23 cellular contexts compared by ENCODE assay signal in genomic region chrX:22033818-22034217, GRCh38.
"Had no signal": no experiment of that assay in that cellular context is flagged by ENCODE, and none has a peak within 500 bp of the region (broad histone marks: within the 10 kb centered on the region; RNA-seq: fewer than 3 reads in every experiment).

No MANE protein-coding gene starts in this region.

- H3K4me1 ChIP-seq: SJSA1 had no signal

- ATAC-seq: activated CD4-positive, CD25-positive, alpha-beta regulatory T cell treated with anti-CD3 and anti-CD28 coated beads, Interleukin-2, amount 50 U/mL, for 24 hours; activated T-cell treated with anti-CD3 and anti-CD28 coated beads, Interleukin-2, amount 50 U/mL, for 72 hours; HepG2; PC-3; SK-N-SH treated with all-trans-retinoic acid at 6 μM for 48 hours had no signal

- H3K36me3 ChIP-seq: SJSA1 had no signal

- H3K27me3 ChIP-seq: SJSA1 had no signal

- H3K27me3 Mint-ChIP-seq: activated CD4-positive, alpha-beta memory T cell treated with anti-CD3 and anti-CD28 coated beads, Interleukin-2, amount 10 ng/mL, durations not matched to agents 7 days and 5 days; activated naive CD4-positive, alpha-beta T cell treated with anti-CD3 and anti-CD28 coated beads, Interleukin-2, amount 50 U/mL, for 24 hours; brain; central memory CD8-positive, alpha-beta T cell had no signal

- H3K9me3 Mint-ChIP-seq: activated CD4-positive, alpha-beta memory T cell treated with anti-CD3 and anti-CD28 coated beads, Interleukin-2, amount 10 ng/mL, durations not matched to agents 7 days and 5 days; activated naive CD4-positive, alpha-beta T cell treated with anti-CD3 and anti-CD28 coated beads, Interleukin-2, amount 50 U/mL, for 24 hours; activated T-cell treated with anti-CD3 and anti-CD28 coated beads, Interleukin-2, amount 50 U/mL, for 72 hours; central memory CD8-positive, alpha-beta T cell; T-helper 1 cell treated with Interleukin-12 subunit alpha and Interleukin-12 subunit beta and Interleukin-4 antibody, amounts not matched to agents 30 μg/mL and 1 μg/mL, for 36 hours had no signal

- H3K27ac Mint-ChIP-seq: activated CD4-positive, alpha-beta memory T cell treated with anti-CD3 and anti-CD28 coated beads, Interleukin-2, amount 10 ng/mL, durations not matched to agents 7 days and 5 days; activated naive CD4-positive, alpha-beta T cell treated with anti-CD3 and anti-CD28 coated beads, Interleukin-2, amount 50 U/mL, for 24 hours; activated T-cell treated with anti-CD3 and anti-CD28 coated beads, Interleukin-2, amount 50 U/mL, for 72 hours; brain; T-helper 1 cell treated with Interleukin-12 subunit alpha and Interleukin-12 subunit beta and Interleukin-4 antibody, amounts not matched to agents 30 μg/mL and 1 μg/mL, for 36 hours had no signal

- H3K4me3 ChIP-seq: SJSA1 had no signal

- H3K27ac ChIP-seq: KMS-11, SJSA1 had no signal

- DNase-seq: activated CD4-positive, alpha-beta memory T cell treated with anti-CD3 and anti-CD28 coated beads, Interleukin-2, amount 10 ng/mL, durations not matched to agents 7 days and 5 days; activated CD4-positive, alpha-beta T cell treated with anti-CD3 and anti-CD28 coated beads, Interleukin-2, amount 50 U/mL, for 1 hour; activated effector memory CD4-positive, alpha-beta T cell treated with Interleukin-2 at 50 U/mL for 16 hours; activated naive CD4-positive, alpha-beta T cell; activated T-cell treated with anti-CD3 and anti-CD28 coated beads, Interleukin-2, amount 50 U/mL, for 72 hours; amygdala; MV-4-11; NCI-H1092 treated with DMSO at 0.1 percent for 48 hours; NCI-H1436 treated with DMSO at 0.1 percent for 48 hours; NCI-H187; NCI-H2081; NCI-H446 treated with DMSO at 0.1 percent for 48 hours; PC-3; SHP77 had no signal

- H3K4me3 Mint-ChIP-seq: activated CD4-positive, alpha-beta memory T cell treated with anti-CD3 and anti-CD28 coated beads, Interleukin-2, amount 10 ng/mL, durations not matched to agents 7 days and 5 days; activated naive CD4-positive, alpha-beta T cell treated with anti-CD3 and anti-CD28 coated beads, Interleukin-2, amount 50 U/mL, for 24 hours; activated T-cell treated with anti-CD3 and anti-CD28 coated beads, Interleukin-2, amount 50 U/mL, for 72 hours; brain; central memory CD8-positive, alpha-beta T cell; T-helper 1 cell treated with Interleukin-12 subunit alpha and Interleukin-12 subunit beta and Interleukin-4 antibody, amounts not matched to agents 30 μg/mL and 1 μg/mL, for 36 hours had no signal

- H3K36me3 Mint-ChIP-seq: activated naive CD4-positive, alpha-beta T cell treated with anti-CD3 and anti-CD28 coated beads, Interleukin-2, amount 50 U/mL, for 24 hours; brain had no signal

- H3K9me3 ChIP-seq: SJSA1 had no signal

- H3K4me1 Mint-ChIP-seq: activated CD4-positive, alpha-beta memory T cell treated with anti-CD3 and anti-CD28 coated beads, Interleukin-2, amount 10 ng/mL, durations not matched to agents 7 days and 5 days; brain; central memory CD8-positive, alpha-beta T cell had no signal
